In genomic region chr3:113287818-113288648, GRCh38 we compare ENCODE assay signal across 8 cellular contexts.
DNase-seq lines count a peak whose midpoint lies in the region; ATAC-seq and TF ChIP-seq lines count a peak whose summit lies in the region.

No MANE protein-coding gene starts in this region.

- TF ChIP-seq POLR2A in ovary (IDR thresholded peaks at IDR 0.05), result no peak

- no peaks in the 10 kb centered on the region for H3K27me3 ChIP-seq in ovary

- WGBS in ovary, 3 donors, result 50 to 52% (median 51%) methylated on average over 5 of the region's 5 CpGs

- no peaks in the 10 kb centered on the region for H3K9me3 ChIP-seq in ovary

- no peak overlapping the region for H3K4me3 ChIP-seq in ovary

- intact Hi-C loops in ovary (cut with DNase I), result loop anchor here (1.0 to 10.0 kb wide), 4 partner anchors 151 to 236 kb away; no protein-coding TSS in a partner anchor

- peak; percentile 80 to 99 (median 98) for TF ChIP-seq CTCF in ovary (IDR thresholded peaks at IDR 0.05)

- peak; percentile 71 for DNase-seq in COLO829 (ENCODE audit: low spot score)
- DNase-seq in HK-2 (ENCODE audit: unreplicated experiment), result peak; percentile 47
- peak; percentile 22 for DNase-seq in NOMO-1 treated with DMSO at 0.1 percent for 48 hours (lab: John Stamatoyannopoulos, UW; ENCODE audit: unreplicated experiment)
- DNase-seq in activated T-cell treated with anti-CD3 and anti-CD28 coated beads, Interleukin-2, amount 50 U/mL, for 48 hours, result peak; percentile 54 to 56
- peak; percentile 65 for DNase-seq in foreskin melanocyte
- DNase-seq in ovary, result peak in 4 of 5 donors; percentile 56 to 79 (median 66)

- no peaks in the 10 kb centered on the region for H3K36me3 ChIP-seq in ovary

- peaks cover 19% of the 10 kb centered on the region for H3K4me1 ChIP-seq in ovary (ENCODE audit: insufficient read depth)

- ATAC-seq in HG03521 (IDR thresholded peaks at IDR 0.05; ENCODE audit: unreplicated experiment), result no peak
- ATAC-seq in GM18909 (IDR thresholded peaks at IDR 0.05; ENCODE audit: poor library complexity, unreplicated experiment), result no peak

- H3K27ac ChIP-seq in ovary, result peak overlapping the region in 1 of 2 donors; percentile 51

- TF ChIP-seq EP300 in ovary (IDR thresholded peaks at IDR 0.05), result no peak
